8 cellular contexts compared by ENCODE assay signal in genomic region chr1:32464716-32465540, GRCh38. TPM values are rescaled to one million over a fixed set of nuclear protein-coding genes. Genes with fewer than 3 reads are reported as not detected.
DNase-seq lines count a peak whose midpoint lies in the region; ATAC-seq and TF ChIP-seq lines count a peak whose summit lies in the region.

ZBTB8B (plus strand) TSS chr1:32465072; CDS start chr1:32470625, 5,553 bp downstream.

- WGBS in liver: 3% methylated on average over 64 of the region's 64 CpGs

- ATAC-seq in effector memory CD8-positive, alpha-beta T cell (replicated peaks): peak; percentile 49
- ATAC-seq in HG03045 (IDR thresholded peaks at IDR 0.05; ENCODE audit: unreplicated experiment): no peak
- ATAC-seq in HG03196 (IDR thresholded peaks at IDR 0.05; ENCODE audit: unreplicated experiment): no peak

- peaks cover 0 to 8% (median 5%) of the 10 kb centered on the region in 4 donors for H3K27me3 ChIP-seq in liver (ENCODE audit: control insufficient read depth in 4 of 4, insufficient read depth in 4 of 4, low read length in 3 of 4)

- no peaks in the 10 kb centered on the region for H3K36me3 ChIP-seq in liver (ENCODE audit: control insufficient read depth in 4 of 4, insufficient read depth in 3 of 4, low read depth in 1 of 4, low read length in 3 of 4)

- H3K27ac Mint-ChIP-seq in effector memory CD8-positive, alpha-beta T cell: no peak within 1 kb of the TSS

- peaks cover 13 to 14% of the 10 kb centered on the region in 2 donors for H3K4me1 Mint-ChIP-seq in effector memory CD8-positive, alpha-beta T cell (ENCODE audit: low read depth in 2 of 2)

- TF ChIP-seq RAD21 in liver (IDR thresholded peaks at IDR 0.05): no peak

- peaks cover 62 to 81% of the 10 kb centered on the region in 2 donors for H3K27me3 Mint-ChIP-seq in effector memory CD8-positive, alpha-beta T cell

- peak within 1 kb of the TSS in 2 of 3 donors; percentile 18 to 35 for H3K4me3 ChIP-seq in liver (ENCODE audit: low read depth in 1 of 3, low read length in 3 of 3)

- H3K9me3 Mint-ChIP-seq in effector memory CD8-positive, alpha-beta T cell: no peaks in the 10 kb centered on the region

- DNase-seq in DMS 273 treated with DMSO at 0.1 percent for 48 hours (lab: John Stamatoyannopoulos, UW) (peak; percentile 91), NCI-H1436 treated with DMSO at 0.1 percent for 48 hours (lab: John Stamatoyannopoulos, UW) (peak; percentile 82)
- DNase-seq in activated CD4-positive, alpha-beta T cell treated with anti-CD3 and anti-CD28 coated beads, Interleukin-2, amount 50 U/mL, for 24 hours (ENCODE audit: low read depth in 1 of 2, low spot score in 1 of 2): peak; percentile 5 to 10
- DNase-seq in effector memory CD8-positive, alpha-beta T cell: peak in 2 of 3 experiments; percentile 5
- peak; percentile 49 to 63 for DNase-seq in stimulated activated CD4-positive, alpha-beta T cell treated with anti-CD3 and anti-CD28 coated beads, Interleukin-2, amount 100 ng/mL, for 24 hours

- no peak within 1 kb of the TSS for H3K9ac ChIP-seq in liver (ENCODE audit: low read depth in 1 of 2, low read length in 2 of 2)

- H3K36me3 Mint-ChIP-seq in effector memory CD8-positive, alpha-beta T cell (ENCODE audit: insufficient read depth): no peaks in the 10 kb centered on the region

- peak within 1 kb of the TSS; percentile 61 to 73 for H3K4me3 Mint-ChIP-seq in effector memory CD8-positive, alpha-beta T cell

- H3K9me3 ChIP-seq in liver (ENCODE audit: control insufficient read depth in 4 of 4, low read length in 3 of 4): no peaks in the 10 kb centered on the region

- peaks cover 5 to 14% (median 11%) of the 10 kb centered on the region in 4 donors for H3K4me1 ChIP-seq in liver (ENCODE audit: control insufficient read depth in 4 of 4, insufficient read depth in 4 of 4, low read length in 3 of 4)

- no peak for TF ChIP-seq CTCF in liver (IDR thresholded peaks at IDR 0.05; ENCODE audit: low read depth, low read length, missing input control)

- no peak within 1 kb of the TSS for H3K27ac ChIP-seq in liver (ENCODE audit: low read depth in 1 of 2, low read length in 2 of 2)

TF ChIP-seq in liver, 16 proteins besides CTCF, POLR2A, EP300 and RAD21:
- TF ChIP-seq HNF4A (conservative IDR thresholded peaks at IDR 0.05) (no peak), REST (IDR thresholded peaks at IDR 0.05) (no peak), ZBTB33 (IDR thresholded peaks at IDR 0.05) (no peak), SP1 (IDR thresholded peaks at IDR 0.05) (no peak), YY1 (IDR thresholded peaks at IDR 0.05) (no peak), FOXA2 (IDR thresholded peaks at IDR 0.05) (no peak), NR2F2 (IDR thresholded peaks at IDR 0.05) (no peak)

RNA-seq across cellular contexts. Expression of gene ZBTB8B, which starts in this region (rescaled TPM):
- under 1 TPM in 1 of 2 donors, not detected in 1; 0.05 TPM for total RNA-seq in liver
- polyA plus RNA-seq in liver: under 1 TPM in 1 of 2 donors, not detected in 1; 0.01 TPM

Comparison
In these comparisons a context has a peak if more than half of its experiments do, and no peak if none do; other contexts are left out.
1. DNase-seq: peak in every context shown above with its lines; median percentile 91 in DMS 273 treated with DMSO at 0.1 percent for 48 hours; 82 in NCI-H1436 treated with DMSO at 0.1 percent for 48 hours; 56 in stimulated activated CD4-positive, alpha-beta T cell treated with anti-CD3 and anti-CD28 coated beads, Interleukin-2, amount 100 ng/mL, for 24 hours; 8 in activated CD4-positive, alpha-beta T cell treated with anti-CD3 and anti-CD28 coated beads, Interleukin-2, amount 50 U/mL, for 24 hours; 5 in effector memory CD8-positive, alpha-beta T cell.